In genomic region chr16:67284699-67285646, GRCh38 we compare ENCODE assay signal across 1 cellular context.
TF ChIP-seq lines count a peak whose summit lies in the region.

No MANE protein-coding gene starts in this region.

TF ChIP-seq in HepG2, 621 proteins besides CTCF, POLR2A, EP300 and RAD21 (continued from another document and continues in another):
- TF ChIP-seq ZNF704 (CRISPR knock-in tag; IDR thresholded peaks at IDR 0.05; ENCODE audit: borderline replicate concordance) (peak; percentile 58; the same call in 1 of the 2 replicates), HNRNPL (IDR thresholded peaks at IDR 0.05; ENCODE audit: low read depth, low read length) (0 out of 2 replicates have a peak, but pooled peaks have one; percentile 70), MXI1 (IDR thresholded peaks at IDR 0.05; ENCODE audit: borderline replicate concordance, low read depth, low read length) (0 out of 3 replicates have a peak, but pooled peaks have one; percentile 19), JDP2 (CRISPR knock-in tag; IDR thresholded peaks at IDR 0.05; ENCODE audit: borderline replicate concordance) (no peak), NFKB2 (CRISPR knock-in tag; IDR thresholded peaks at IDR 0.05; ENCODE audit: borderline replicate concordance) (peak; percentile 40; the same call in 1 of the 2 replicates), AGO2 (optimal IDR thresholded peaks at IDR 0.05; ENCODE audit: low read depth, low read length) (peak; percentile 30), KDM2A (CRISPR knock-in tag; IDR thresholded peaks at IDR 0.05; ENCODE audit: borderline replicate concordance, low read depth) (0 out of 2 replicates have a peak, but pooled peaks have one; percentile 18), THYN1 (CRISPR knock-in tag; IDR thresholded peaks at IDR 0.05; ENCODE audit: borderline replicate concordance, low read depth) (no peak), POGK (CRISPR knock-in tag; conservative IDR thresholded peaks at IDR 0.05) (0 out of 2 replicates have a peak, but pooled peaks have one; percentile 25), GABPA (IDR thresholded peaks at IDR 0.05; ENCODE audit: low read depth, low read length) (no peak), GABPA (CRISPR knock-in tag; IDR thresholded peaks at IDR 0.05; ENCODE audit: low read depth) (no peak), ZNF354B (CRISPR knock-in tag; IDR thresholded peaks at IDR 0.05) (0 out of 2 replicates have a peak, but pooled peaks have one; percentile 43), ZNF343 (CRISPR knock-in tag; IDR thresholded peaks at IDR 0.05) (0 out of 2 replicates have a peak, but pooled peaks have one; percentile 63), HMGXB4 (CRISPR knock-in tag; IDR thresholded peaks at IDR 0.05; ENCODE audit: borderline replicate concordance in 1 of 2, low read depth in 1 of 2) (peak; percentile 33 to 77; a peak in 2 of 4 replicates), CREB1 (IDR thresholded peaks at IDR 0.05) (no peak), CREB1 (CRISPR knock-in tag; IDR thresholded peaks at IDR 0.05) (no peak), RFXAP (CRISPR knock-in tag; IDR thresholded peaks at IDR 0.05; ENCODE audit: borderline replicate concordance) (peak; percentile 36; the same call in 1 of the 2 replicates), SMC3 (IDR thresholded peaks at IDR 0.05; ENCODE audit: low read length) (peak; percentile 52; the same call in 1 of the 2 replicates), ZNF773 (CRISPR knock-in tag; IDR thresholded peaks at IDR 0.05; ENCODE audit: borderline replicate concordance) (0 out of 2 replicates have a peak, but pooled peaks have one; percentile 23), TMF1 (CRISPR knock-in tag; IDR thresholded peaks at IDR 0.05; ENCODE audit: low read depth) (no peak), ZNF33B (CRISPR knock-in tag; IDR thresholded peaks at IDR 0.05) (no peak), SALL1 (CRISPR knock-in tag; IDR thresholded peaks at IDR 0.05) (peak; percentile 47; the same call in 1 of the 2 replicates), RARA (CRISPR knock-in tag; IDR thresholded peaks at IDR 0.05) (peak; percentile 60; the same call in 1 of the 2 replicates), ZFP91 (CRISPR knock-in tag; IDR thresholded peaks at IDR 0.05; ENCODE audit: borderline replicate concordance) (peak; percentile 52; the same call in 1 of the 2 replicates), GABPB1 (CRISPR knock-in tag; IDR thresholded peaks at IDR 0.05) (0 out of 2 replicates have a peak, but pooled peaks have one; percentile 3), MAX (IDR thresholded peaks at IDR 0.05) (peak; percentile 53; the same call in 1 of the 2 replicates), MTA1 (CRISPR knock-in tag; IDR thresholded peaks at IDR 0.05; ENCODE audit: borderline replicate concordance) (peak; percentile 86; the same call in 1 of the 2 replicates), MEIS2 (CRISPR knock-in tag; IDR thresholded peaks at IDR 0.05) (peak; percentile 60; the same call in 1 of the 2 replicates), ZNF572 (CRISPR knock-in tag; IDR thresholded peaks at IDR 0.05) (0 out of 2 replicates have a peak, but pooled peaks have one; percentile 82), RXRA (CRISPR knock-in tag; IDR thresholded peaks at IDR 0.05) (peak; percentile 83), FOSL1 (CRISPR knock-in tag; IDR thresholded peaks at IDR 0.05; ENCODE audit: borderline replicate concordance) (no peak), UBTF (CRISPR knock-in tag; IDR thresholded peaks at IDR 0.05) (0 out of 2 replicates have a peak, but pooled peaks have one; percentile 6), MAZ (IDR thresholded peaks at IDR 0.05; ENCODE audit: borderline replicate concordance, low read depth, low read length) (no peak), MAZ (CRISPR knock-in tag; IDR thresholded peaks at IDR 0.05; ENCODE audit: low read depth) (0 out of 2 replicates have a peak, but pooled peaks have one; percentile 28), ZBTB10 (CRISPR knock-in tag; IDR thresholded peaks at IDR 0.05; ENCODE audit: borderline replicate concordance) (no peak), ZFX (CRISPR knock-in tag; IDR thresholded peaks at IDR 0.05; ENCODE audit: low read depth) (peak; percentile 87), ZNF652 (CRISPR knock-in tag; IDR thresholded peaks at IDR 0.05; ENCODE audit: borderline replicate concordance, low read depth) (no peak), ZNF263 (CRISPR knock-in tag; IDR thresholded peaks at IDR 0.05) (0 out of 2 replicates have a peak, but pooled peaks have one; percentile 41), KLF13 (CRISPR knock-in tag; IDR thresholded peaks at IDR 0.05) (no peak), AKAP8 (CRISPR knock-in tag; IDR thresholded peaks at IDR 0.05) (no peak), ZNF740 (CRISPR knock-in tag; IDR thresholded peaks at IDR 0.05) (peak; percentile 44; the same call in 1 of the 2 replicates), ZNF333 (CRISPR knock-in tag; IDR thresholded peaks at IDR 0.05; ENCODE audit: borderline replicate concordance) (no peak), NFAT5 (CRISPR knock-in tag; IDR thresholded peaks at IDR 0.05) (0 out of 2 replicates have a peak, but pooled peaks have one; percentile 46), ZSCAN25 (CRISPR knock-in tag; IDR thresholded peaks at IDR 0.05) (0 out of 2 replicates have a peak, but pooled peaks have one; percentile 27), REPIN1 (CRISPR knock-in tag; IDR thresholded peaks at IDR 0.05; ENCODE audit: borderline replicate concordance, low read depth) (peak; percentile 82), XRCC5 (optimal IDR thresholded peaks at IDR 0.05; ENCODE audit: low read length) (peak; percentile 58), ZFY (CRISPR knock-in tag; IDR thresholded peaks at IDR 0.05) (peak; percentile 58; the same call in 1 of the 2 replicates)
